Comparison of ENCODE assay signal across 20 cellular contexts in genomic region chr4:178881937-178882336, GRCh38.
"Had no signal": no experiment of that assay in that cellular context is flagged by ENCODE, and none has a peak within 500 bp of the region (broad histone marks: within the 10 kb centered on the region; RNA-seq: fewer than 3 reads in every experiment).

No MANE protein-coding gene starts in this region.

- H3K4me1 ChIP-seq: SJCRH30 had no signal

- DNase-seq: KBM-7, MV-4-11, NCI-H1048, NCI-H1105, NCI-H1417 treated with DMSO at 0.1 percent for 48 hours, NCI-H146, NCI-H1694 treated with DMSO at 0.1 percent for 48 hours, NCI-H1930, NCI-H2081, NCI-H2107, NCI-H226, NCI-H446, NCI-H510A, NCI-H524 treated with DMSO at 0.1 percent for 48 hours, NCI-H69, NCI-H774, PC-3, SHP77 treated with DMSO at 0.1 percent for 48 hours, SJCRH30 had no signal

- H3K27ac ChIP-seq: RWPE1, SJCRH30 had no signal

- H3K4me3 ChIP-seq: SJCRH30 had no signal

- H3K9me3 ChIP-seq: SJCRH30 had no signal

- H3K27me3 ChIP-seq: SJCRH30 had no signal

- H3K36me3 ChIP-seq: SJCRH30 had no signal
